ENCODE assay signal across 26 cellular contexts in genomic region chr4:179596621-179597020, GRCh38.
"Had no signal": no experiment of that assay in that cellular context is flagged by ENCODE, and none has a peak within 500 bp of the region (broad histone marks: within the 10 kb centered on the region; RNA-seq: fewer than 3 reads in every experiment).

No MANE protein-coding gene starts in this region.

- H3K9ac ChIP-seq: parathyroid adenoma had no signal

- H3K4me1 Mint-ChIP-seq: endodermal cell; naive thymus-derived CD4-positive, alpha-beta T cell; stimulated activated naive CD8-positive, alpha-beta T cell treated with anti-CD3 and anti-CD28 coated beads, Interleukin-15, amount 100 ng/mL, for 72 hours had no signal

- H3K4me1 ChIP-seq: colonic mucosa, esophagus muscularis mucosa, parathyroid adenoma, right atrium auricular region, suprapubic skin, transverse colon, upper lobe of right lung, uterus had no signal

- H2AFZ ChIP-seq: parathyroid adenoma had no signal

- H3K27me3 Mint-ChIP-seq: dendritic cell treated with granulocyte-macrophage colony-stimulating factor and Interleukin-4, amounts not matched to agents 40 ng/mL and 50 ng/mL, for 4 days; naive thymus-derived CD4-positive, alpha-beta T cell; progenitor cell of endocrine pancreas; stimulated activated naive CD8-positive, alpha-beta T cell treated with anti-CD3 and anti-CD28 coated beads, Interleukin-15, amount 100 ng/mL, for 72 hours had no signal

- H3K27ac ChIP-seq: colonic mucosa, esophagus muscularis mucosa, parathyroid adenoma, right atrium auricular region, suprapubic skin, transverse colon, upper lobe of right lung, uterus had no signal

- H3K27me3 ChIP-seq: colonic mucosa, esophagus muscularis mucosa, right atrium auricular region, suprapubic skin, transverse colon, upper lobe of right lung, uterus had no signal

- H3K4me3 Mint-ChIP-seq: dendritic cell treated with granulocyte-macrophage colony-stimulating factor and Interleukin-4, amounts not matched to agents 40 ng/mL and 50 ng/mL, for 4 days; endodermal cell; naive thymus-derived CD4-positive, alpha-beta T cell; nephron; stimulated activated naive CD8-positive, alpha-beta T cell treated with anti-CD3 and anti-CD28 coated beads, Interleukin-15, amount 100 ng/mL, for 72 hours had no signal

- H3K36me3 Mint-ChIP-seq: naive thymus-derived CD4-positive, alpha-beta T cell had no signal

- H3K9me3 Mint-ChIP-seq: endodermal cell; nephron; stimulated activated naive CD8-positive, alpha-beta T cell treated with anti-CD3 and anti-CD28 coated beads, Interleukin-15, amount 100 ng/mL, for 72 hours had no signal

- H3K9me3 ChIP-seq: colonic mucosa, esophagus muscularis mucosa, right atrium auricular region, suprapubic skin, transverse colon, upper lobe of right lung, uterus had no signal

- DNase-seq: colonic mucosa; effector CD8-positive, alpha-beta T cell; endodermal cell; hypothalamus; mesendoderm; midbrain; naive thymus-derived CD4-positive, alpha-beta T cell; occipital lobe; stimulated activated CD4-positive, alpha-beta T cell treated with anti-CD3 and anti-CD28 coated beads, Interleukin-12 subunit alpha, Interleukin-12 subunit beta, amount 100 ng/mL, for 4 hours; stimulated activated CD4-positive, alpha-beta T cell treated with anti-CD3 and anti-CD28 coated beads, Interleukin-1b, Interleukin-23, amount 100 ng/mL, for 48 hours; stimulated activated CD4-positive, alpha-beta T cell treated with anti-CD3 and anti-CD28 coated beads, Interleukin-4, amount 100 ng/mL, for 1 hour; stimulated activated CD8-positive, alpha-beta memory T cell treated with anti-CD3 and anti-CD28 coated beads, Interleukin-4, amount 100 ng/mL, for 48 hours; stimulated activated naive CD4-positive, alpha-beta T cell; stimulated activated naive CD8-positive, alpha-beta T cell treated with anti-CD3 and anti-CD28 coated beads, Interleukin-15, amount 100 ng/mL, for 72 hours; transverse colon; upper lobe of right lung; uterus had no signal

- H3K4me2 ChIP-seq: smooth muscle cell had no signal

- H3K27ac Mint-ChIP-seq: dendritic cell treated with granulocyte-macrophage colony-stimulating factor and Interleukin-4, amounts not matched to agents 40 ng/mL and 50 ng/mL, for 4 days; endodermal cell; naive thymus-derived CD4-positive, alpha-beta T cell; nephron; progenitor cell of endocrine pancreas; stimulated activated naive CD8-positive, alpha-beta T cell treated with anti-CD3 and anti-CD28 coated beads, Interleukin-15, amount 100 ng/mL, for 72 hours had no signal

- H3K36me3 ChIP-seq: colonic mucosa, esophagus muscularis mucosa, right atrium auricular region, suprapubic skin, transverse colon, upper lobe of right lung, uterus had no signal

- H3K4me3 ChIP-seq: colonic mucosa, esophagus muscularis mucosa, lung, right atrium auricular region, smooth muscle cell, suprapubic skin, transverse colon, upper lobe of right lung, uterus had no signal
